ENCODE assay signal across 13 cellular contexts in genomic region chr10:79176949-79177602, GRCh38.
DNase-seq lines count a peak whose midpoint lies in the region; ATAC-seq and TF ChIP-seq lines count a peak whose summit lies in the region.
"Had no signal": no experiment of that assay in that cellular context is flagged by ENCODE, and none has a peak within 500 bp of the region (broad histone marks: within the 10 kb centered on the region; RNA-seq: fewer than 3 reads in every experiment).

No MANE protein-coding gene starts in this region.

- no peaks in the 10 kb centered on the region for H3K9me3 Mint-ChIP-seq in activated T-helper 2 cell treated with anti-CD3 and anti-CD28 coated beads, Interferon-gamma antibody, Interleukin-2, Interleukin-4, amounts not matched to agents 10 μg/mL and 5 μg/mL and 100 μg/mL, durations not matched to agents 14 hours and 24 hours and 36 hours
- H3K9me3 Mint-ChIP-seq: activated CD4-positive, alpha-beta memory T cell treated with anti-CD3 and anti-CD28 coated beads for 36 hours had no signal

- 43% methylated on average over 18 of the region's 18 CpGs for WGBS in right cardiac atrium
- 60 to 74% (median 64%) methylated on average over 18 of the region's 18 CpGs for WGBS in psoas muscle, 3 donors

- no peaks in the 10 kb centered on the region for H3K36me3 Mint-ChIP-seq in activated T-helper 2 cell treated with anti-CD3 and anti-CD28 coated beads, Interferon-gamma antibody, Interleukin-2, Interleukin-4, amounts not matched to agents 10 μg/mL and 5 μg/mL and 100 μg/mL, durations not matched to agents 14 hours and 24 hours and 36 hours (ENCODE audit: low read depth)
- H3K36me3 Mint-ChIP-seq: activated CD4-positive, alpha-beta memory T cell treated with anti-CD3 and anti-CD28 coated beads for 36 hours had no signal

- no peaks in the 10 kb centered on the region for H3K27me3 Mint-ChIP-seq in activated T-helper 2 cell treated with anti-CD3 and anti-CD28 coated beads, Interferon-gamma antibody, Interleukin-2, Interleukin-4, amounts not matched to agents 10 μg/mL and 5 μg/mL and 100 μg/mL, durations not matched to agents 14 hours and 24 hours and 36 hours (ENCODE audit: low read depth)
- H3K27me3 Mint-ChIP-seq: activated CD4-positive, alpha-beta memory T cell treated with anti-CD3 and anti-CD28 coated beads for 36 hours had no signal

- ATAC-seq in right cardiac atrium, result peak; percentile 70 to 81
- peak in 2 of 4 donors; percentile 31 to 32 for ATAC-seq in psoas muscle
- no peak for ATAC-seq in HG03457 (IDR thresholded peaks at IDR 0.05; ENCODE audit: unreplicated experiment)

- H3K4me2 ChIP-seq in BLaER1, result peak overlapping the region; percentile 98

- peak overlapping the region; percentile 36 for H3K9ac ChIP-seq in BLaER1

- H3K4me3 ChIP-seq in BLaER1, result peak overlapping the region; percentile 46
- H3K4me3 ChIP-seq in ascending aorta, result no peak overlapping the region
- H3K4me3 ChIP-seq in right cardiac atrium (ENCODE audit: low read length), result no peak overlapping the region
- H3K4me3 ChIP-seq in psoas muscle, result no peak overlapping the region
- H3K4me3 ChIP-seq: SJCRH30 had no signal

- peaks cover 98% of the 10 kb centered on the region for H4K20me1 ChIP-seq in BLaER1

- H3K4me1 Mint-ChIP-seq in activated T-helper 2 cell treated with anti-CD3 and anti-CD28 coated beads, Interferon-gamma antibody, Interleukin-2, Interleukin-4, amounts not matched to agents 10 μg/mL and 5 μg/mL and 100 μg/mL, durations not matched to agents 14 hours and 24 hours and 36 hours (ENCODE audit: low read depth), result peaks cover 3% of the 10 kb centered on the region

- H3K27ac ChIP-seq in BLaER1 (peak overlapping the region; percentile 85), ascending aorta (peak overlapping the region; percentile 57 to 68), right cardiac atrium (ENCODE audit: low read length) (peak overlapping the region; percentile 62), psoas muscle (peak overlapping the region; percentile 41)
- H3K27ac ChIP-seq: C4-2B had no signal

- H3K36me3 ChIP-seq in BLaER1, result peaks cover 28% of the 10 kb centered on the region
- H3K36me3 ChIP-seq in ascending aorta, result no peaks in the 10 kb centered on the region
- H3K36me3 ChIP-seq in psoas muscle (ENCODE audit: insufficient read depth in 1 of 2, low read depth in 1 of 2), result peaks cover 0 to 6% of the 10 kb centered on the region in 2 donors
- H3K36me3 ChIP-seq: SJCRH30 had no signal

- no peak overlapping the region for H3K27ac Mint-ChIP-seq in activated T-helper 2 cell treated with anti-CD3 and anti-CD28 coated beads, Interferon-gamma antibody, Interleukin-2, Interleukin-4, amounts not matched to agents 10 μg/mL and 5 μg/mL and 100 μg/mL, durations not matched to agents 14 hours and 24 hours and 36 hours
- H3K27ac Mint-ChIP-seq: activated CD4-positive, alpha-beta memory T cell treated with anti-CD3 and anti-CD28 coated beads for 36 hours had no signal

- H3K4me3 Mint-ChIP-seq in activated T-helper 2 cell treated with anti-CD3 and anti-CD28 coated beads, Interferon-gamma antibody, Interleukin-2, Interleukin-4, amounts not matched to agents 10 μg/mL and 5 μg/mL and 100 μg/mL, durations not matched to agents 14 hours and 24 hours and 36 hours (ENCODE audit: low read depth), result no peak overlapping the region
- H3K4me3 Mint-ChIP-seq: activated CD4-positive, alpha-beta memory T cell treated with anti-CD3 and anti-CD28 coated beads for 36 hours had no signal

- DNase-seq in ascending aorta (ENCODE audit: low spot score in 2 of 2) (no peak), right cardiac atrium (peak; percentile 62 to 85 (median 84)), psoas muscle (no peak), GF-D8 (lab: John Stamatoyannopoulos, UW) (no peak)
- DNase-seq in stimulated activated CD4-positive, alpha-beta T cell treated with anti-CD3 and anti-CD28 coated beads, Interleukin-15, amount 100 ng/mL, for 24 hours, result no peak
- no peak for DNase-seq in activated T-helper 2 cell treated with anti-CD3 and anti-CD28 coated beads, Interferon-gamma antibody, Interleukin-2, Interleukin-4, amounts not matched to agents 10 μg/mL and 5 μg/mL and 100 μg/mL, durations not matched to agents 14 hours and 24 hours and 36 hours (ENCODE audit: low spot score)
- DNase-seq: activated CD4-positive, alpha-beta memory T cell treated with anti-CD3 and anti-CD28 coated beads for 36 hours; central memory CD4-positive, alpha-beta T cell; SJCRH30; stimulated activated CD4-positive, alpha-beta T cell treated with anti-CD3 and anti-CD28 coated beads, Interleukin-12 subunit alpha, Interleukin-12 subunit beta, amount 100 ng/mL, for 4 hours had no signal

- H3K4me1 ChIP-seq in BLaER1 (peaks cover 88% of the 10 kb centered on the region), ascending aorta (peaks cover 21 to 55% of the 10 kb centered on the region in 2 donors), right cardiac atrium (ENCODE audit: control insufficient read depth, insufficient read depth, low read length) (peaks cover 59% of the 10 kb centered on the region), psoas muscle (peaks cover 34% of the 10 kb centered on the region)

- H3K9me3 ChIP-seq in BLaER1 (no peaks in the 10 kb centered on the region), ascending aorta (no peaks in the 10 kb centered on the region), right cardiac atrium (ENCODE audit: control insufficient read depth, low read length) (no peaks in the 10 kb centered on the region), psoas muscle (no peaks in the 10 kb centered on the region)
- H3K9me3 ChIP-seq: SJCRH30 had no signal

- TF ChIP-seq CTCF in ascending aorta (IDR thresholded peaks at IDR 0.05), result no peak
- no peak for TF ChIP-seq CTCF in psoas muscle (IDR thresholded peaks at IDR 0.05)

- H3K27me3 ChIP-seq in BLaER1 (no peaks in the 10 kb centered on the region), ascending aorta (no peaks in the 10 kb centered on the region), right cardiac atrium (ENCODE audit: control insufficient read depth, insufficient read depth) (no peaks in the 10 kb centered on the region), psoas muscle (ENCODE audit: insufficient read depth in 3 of 3, low read length in 2 of 3) (no peaks in the 10 kb centered on the region)
- H3K27me3 ChIP-seq: SJCRH30 had no signal

- intact Hi-C loops in ascending aorta (cut with DNase I), result no loop called here
- intact Hi-C loops in right cardiac atrium (cut with DNase I), result no loop called here
- intact Hi-C loops in psoas muscle (cut with DNase I), result no loop called here
- intact Hi-C loops in activated T-helper 2 cell treated with anti-CD3 and anti-CD28 coated beads, Interferon-gamma antibody, Interleukin-2, Interleukin-4, amounts not matched to agents 10 μg/mL and 5 μg/mL and 100 μg/mL, durations not matched to agents 14 hours and 24 hours and 36 hours (cut with micrococcal nuclease), result no loop called here

Comparison
In these comparisons a context has a peak if more than half of its experiments do, and no peak if none do; other contexts are left out.
1. DNase-seq: peak in right cardiac atrium (3 of 3); none in ascending aorta (0 of 2), psoas muscle (0 of 2), GF-D8 (single experiment), stimulated activated CD4-positive, alpha-beta T cell treated with anti-CD3 and anti-CD28 coated beads, Interleukin-15, amount 100 ng/mL, for 24 hours (single experiment) and activated T-helper 2 cell treated with anti-CD3 and anti-CD28 coated beads, Interferon-gamma antibody, Interleukin-2, Interleukin-4, amounts not matched to agents 10 μg/mL and 5 μg/mL and 100 μg/mL, durations not matched to agents 14 hours and 24 hours and 36 hours (single experiment).
2. Peak in every context shown above with its lines, with median percentiles within 50 percentile points of each other: H3K27ac ChIP-seq.